2 cellular contexts compared by ENCODE assay signal in genomic region chr1:202017385-202018225, GRCh38.
TF ChIP-seq lines count a peak whose summit lies in the region.

No MANE protein-coding gene starts in this region.

TF ChIP-seq in K562, 482 proteins besides CTCF, POLR2A, EP300 and RAD21 (continues in another document):
- TF ChIP-seq ARID4B (CRISPR knock-in tag; IDR thresholded peaks at IDR 0.05) = 0 out of 2 replicates have a peak, but pooled peaks have one; percentile 25
- no peak for TF ChIP-seq PRDM10 (IDR thresholded peaks at IDR 0.05; ENCODE audit: partially characterized antibody)
- 0 out of 2 replicates have a peak, but pooled peaks have one; percentile 42 for TF ChIP-seq ATF6 (CRISPR knock-in tag; IDR thresholded peaks at IDR 0.05)
- TF ChIP-seq SRSF1 (IDR thresholded peaks at IDR 0.05; ENCODE audit: low read depth, low read length) = no peak
- TF ChIP-seq L3MBTL2 (IDR thresholded peaks at IDR 0.05) = peak; percentile 86
- TF ChIP-seq BACH1 (tag; IDR thresholded peaks at IDR 0.05) = no peak
- TF ChIP-seq ARHGAP35 (IDR thresholded peaks at IDR 0.05; ENCODE audit: partially characterized antibody) = no peak
- TF ChIP-seq TEAD2 (tag; IDR thresholded peaks at IDR 0.05) = no peak
- TF ChIP-seq BMI1 (IDR thresholded peaks at IDR 0.05; ENCODE audit: low read length) = no peak
- TF ChIP-seq NUFIP1 (IDR thresholded peaks at IDR 0.05; ENCODE audit: partially characterized antibody) = peak; percentile 22
- 0 out of 2 replicates have a peak, but pooled peaks have one; percentile 44 for TF ChIP-seq SREBF2 (CRISPR knock-in tag; IDR thresholded peaks at IDR 0.05)
- peak; percentile 56; the same call in 1 of the 2 replicates for TF ChIP-seq SMAD4 (CRISPR knock-in tag; conservative IDR thresholded peaks at IDR 0.05)
- TF ChIP-seq ZBTB7A (IDR thresholded peaks at IDR 0.05; ENCODE audit: borderline replicate concordance, control insufficient read depth, low read depth, low read length) = no peak
- TF ChIP-seq THRA (IDR thresholded peaks at IDR 0.05) = no peak; the same call in 1 of the 2 replicates

TF ChIP-seq in SK-N-SH treated with all-trans-retinoic acid at 6 μM for 48 hours, 23 proteins besides CTCF, POLR2A, EP300 and RAD21 (continued from another document):
- TF ChIP-seq, protein P1, sequence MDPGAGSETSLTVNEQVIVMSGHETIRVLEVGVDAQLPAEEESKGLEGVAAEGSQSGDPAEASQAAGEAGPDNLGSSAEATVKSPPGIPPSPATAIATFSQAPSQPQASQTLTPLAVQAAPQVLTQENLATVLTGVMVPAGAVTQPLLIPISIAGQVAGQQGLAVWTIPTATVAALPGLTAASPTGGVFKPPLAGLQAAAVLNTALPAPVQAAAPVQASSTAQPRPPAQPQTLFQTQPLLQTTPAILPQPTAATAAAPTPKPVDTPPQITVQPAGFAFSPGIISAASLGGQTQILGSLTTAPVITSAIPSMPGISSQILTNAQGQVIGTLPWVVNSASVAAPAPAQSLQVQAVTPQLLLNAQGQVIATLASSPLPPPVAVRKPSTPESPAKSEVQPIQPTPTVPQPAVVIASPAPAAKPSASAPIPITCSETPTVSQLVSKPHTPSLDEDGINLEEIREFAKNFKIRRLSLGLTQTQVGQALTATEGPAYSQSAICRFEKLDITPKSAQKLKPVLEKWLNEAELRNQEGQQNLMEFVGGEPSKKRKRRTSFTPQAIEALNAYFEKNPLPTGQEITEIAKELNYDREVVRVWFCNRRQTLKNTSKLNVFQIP (CRISPR knock-in tag; IDR thresholded peaks at IDR 0.05; ENCODE audit: borderline replicate concordance, low read depth) = no peak
- no peak for TF ChIP-seq TOX (CRISPR knock-in tag; IDR thresholded peaks at IDR 0.05; ENCODE audit: borderline replicate concordance)
- no peak for TF ChIP-seq ESRRG (CRISPR knock-in tag; IDR thresholded peaks at IDR 0.05)
- TF ChIP-seq SNAI2 (CRISPR knock-in tag; IDR thresholded peaks at IDR 0.05) = no peak
- TF ChIP-seq ZFP3 (CRISPR knock-in tag; IDR thresholded peaks at IDR 0.05) = no peak
